Comparison of ENCODE assay signal across 1 cellular context in genomic region chr20:21523895-21524294, GRCh38.
TF ChIP-seq lines count a peak whose summit lies in the region.

No MANE protein-coding gene starts in this region.

TF ChIP-seq in GM23338, 12 proteins besides CTCF, POLR2A, EP300 and RAD21 (continued from another document):
- TF ChIP-seq ZNF462 (CRISPR knock-in tag; IDR thresholded peaks at IDR 0.05) (no peak), NANOG (IDR thresholded peaks at IDR 0.05; ENCODE audit: borderline replicate concordance) (no peak), REST (IDR thresholded peaks at IDR 0.05; ENCODE audit: unreplicated experiment) (no peak), EZH2 (IDR thresholded peaks at IDR 0.05; ENCODE audit: low read depth, unreplicated experiment) (peak; percentile 73), STAT1 (IDR thresholded peaks at IDR 0.05; ENCODE audit: unreplicated experiment) (no peak), ETS1 (IDR thresholded peaks at IDR 0.05) (no peak)
